16 cellular contexts compared by ENCODE assay signal in genomic region chr20:50251992-50252491, GRCh38.
DNase-seq lines count a peak whose midpoint lies in the region; ATAC-seq, FAIRE-seq and TF ChIP-seq lines count a peak whose summit lies in the region.
"Had no signal": no experiment of that assay in that cellular context is flagged by ENCODE, and none has a peak within 500 bp of the region (broad histone marks: within the 10 kb centered on the region; RNA-seq: fewer than 3 reads in every experiment).

No MANE protein-coding gene starts in this region.

- peaks cover 33% of the 10 kb centered on the region for H3K4me1 Mint-ChIP-seq in nephron progenitor cell
- H3K4me1 Mint-ChIP-seq: activated CD8-positive, alpha-beta memory T cell treated with anti-CD3 and anti-CD28 coated beads, Interleukin-2, amount 10 ng/mL, durations not matched to agents 7 days and 5 days; activated naive CD4-positive, alpha-beta T cell treated with anti-CD3 and anti-CD28 coated beads, Interleukin-2, amount 50 U/mL, for 24 hours; immature natural killer cell had no signal

- H3K4me1 ChIP-seq in hepatocyte (ENCODE audit: insufficient read depth): peaks cover 7% of the 10 kb centered on the region

- no peaks in the 10 kb centered on the region for H3K27me3 ChIP-seq in hepatocyte

- WGBS in hepatocyte (ENCODE audit: low lambda C conversion rate, missing lambda C conversion rate): 82% methylated on average over 7 of the region's 7 CpGs

- H2AFZ ChIP-seq in hepatocyte: no peak overlapping the region

- H3K27ac ChIP-seq in hepatocyte: no peak overlapping the region

- no peak overlapping the region for H3K4me3 Mint-ChIP-seq in nephron progenitor cell
- H3K4me3 Mint-ChIP-seq: activated CD8-positive, alpha-beta memory T cell treated with anti-CD3 and anti-CD28 coated beads, Interleukin-2, amount 10 ng/mL, durations not matched to agents 7 days and 5 days; activated naive CD4-positive, alpha-beta T cell treated with anti-CD3 and anti-CD28 coated beads, Interleukin-2, amount 50 U/mL, for 24 hours; immature natural killer cell had no signal

- no peaks in the 10 kb centered on the region for H3K79me2 ChIP-seq in hepatocyte

- TF ChIP-seq CTCF in nephron progenitor cell (IDR thresholded peaks at IDR 0.05) (no peak), hepatocyte (IDR thresholded peaks at IDR 0.05; ENCODE audit: poor library complexity) (no peak)

- H3K4me3 ChIP-seq in hepatocyte: no peak overlapping the region
- H3K4me3 ChIP-seq: skin epidermis had no signal

- peak; percentile 77 for DNase-seq in GM03348 (ENCODE audit: low spot score)
- DNase-seq in RCC 7860 (ENCODE audit: low spot score): peak; percentile 64
- DNase-seq in fibroblast of gingiva (ENCODE audit: low read depth): peak; percentile 45
- DNase-seq in stromal cell of bone marrow (ENCODE audit: low read depth): peak; percentile 39
- DNase-seq in left colon: no peak
- DNase-seq in nephron progenitor cell: no peak
- DNase-seq in hepatocyte (ENCODE audit: low spot score): no peak
- DNase-seq: activated CD8-positive, alpha-beta memory T cell treated with anti-CD3 and anti-CD28 coated beads, Interleukin-2, amount 10 ng/mL, durations not matched to agents 7 days and 5 days; cortex of kidney; DMS79; immature natural killer cell; NCI-H1436; NCI-H524 treated with DMSO at 0.1 percent for 48 hours; SHP77 had no signal

- no peak overlapping the region for H3K27ac Mint-ChIP-seq in nephron progenitor cell
- H3K27ac Mint-ChIP-seq: activated CD8-positive, alpha-beta memory T cell treated with anti-CD3 and anti-CD28 coated beads, Interleukin-2, amount 10 ng/mL, durations not matched to agents 7 days and 5 days; activated naive CD4-positive, alpha-beta T cell treated with anti-CD3 and anti-CD28 coated beads, Interleukin-2, amount 50 U/mL, for 24 hours had no signal

- H3K27me3 Mint-ChIP-seq in nephron progenitor cell (ENCODE audit: low read depth, poor library complexity): peaks cover 3% of the 10 kb centered on the region

- intact Hi-C loops in left colon (cut with DNase I, micrococcal nuclease): no loop called here

- no peaks in the 10 kb centered on the region for H3K36me3 Mint-ChIP-seq in nephron progenitor cell (ENCODE audit: low read depth)
- H3K36me3 Mint-ChIP-seq: activated CD8-positive, alpha-beta memory T cell treated with anti-CD3 and anti-CD28 coated beads, Interleukin-2, amount 10 ng/mL, durations not matched to agents 7 days and 5 days; activated naive CD4-positive, alpha-beta T cell treated with anti-CD3 and anti-CD28 coated beads, Interleukin-2, amount 50 U/mL, for 24 hours; immature natural killer cell had no signal

- no peaks in the 10 kb centered on the region for H3K36me3 ChIP-seq in hepatocyte (replicated peaks; ENCODE audit: insufficient read depth, low read depth)

- H4K20me1 ChIP-seq in hepatocyte (ENCODE audit: insufficient read depth, poor library complexity, severe bottlenecking): no peaks in the 10 kb centered on the region

- H3K9me3 Mint-ChIP-seq in nephron progenitor cell: no peaks in the 10 kb centered on the region
- H3K9me3 Mint-ChIP-seq: activated naive CD4-positive, alpha-beta T cell treated with anti-CD3 and anti-CD28 coated beads, Interleukin-2, amount 50 U/mL, for 24 hours; immature natural killer cell had no signal

- FAIRE-seq in RCC 7860 (lab: Jason Lieb, UNC): no peak

- no peak overlapping the region for H3K4me2 ChIP-seq in hepatocyte

- ATAC-seq in left colon: no peak
- ATAC-seq: activated CD8-positive, alpha-beta memory T cell treated with anti-CD3 and anti-CD28 coated beads, Interleukin-2, amount 10 ng/mL, durations not matched to agents 7 days and 5 days had no signal

- H3K9me2 ChIP-seq in hepatocyte (replicated peaks; ENCODE audit: insufficient read depth): no peaks in the 10 kb centered on the region

- H3K9me3 ChIP-seq in hepatocyte (ENCODE audit: low read depth): no peaks in the 10 kb centered on the region

Comparison
In these comparisons a context has a peak if more than half of its experiments do, and no peak if none do; other contexts are left out.
1. DNase-seq: peak in GM03348 (single experiment), RCC 7860 (single experiment), fibroblast of gingiva (single experiment) and stromal cell of bone marrow (single experiment); none in left colon (0 of 2), nephron progenitor cell (single experiment) and hepatocyte (single experiment).